2 cellular contexts compared by ENCODE assay signal in the genomic region with DNA sequence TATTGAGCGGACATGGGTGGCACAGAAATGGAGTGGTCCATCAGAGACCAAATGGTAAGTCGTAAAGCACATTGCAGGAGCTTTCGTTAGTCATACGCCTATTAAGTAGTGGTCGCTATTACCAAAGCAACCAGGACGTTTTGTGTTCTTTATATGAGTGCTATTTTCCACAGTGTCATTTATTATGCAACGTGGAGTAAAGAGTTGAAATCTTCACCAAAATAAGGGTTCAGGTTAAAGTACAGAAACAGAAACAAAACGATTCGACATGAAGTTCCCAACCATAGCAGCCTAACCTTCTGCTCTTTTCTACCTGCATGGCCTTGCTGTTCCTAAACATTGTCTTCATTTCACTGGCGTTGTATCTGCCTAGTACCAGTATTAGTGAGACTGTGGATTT.
TF ChIP-seq lines count a peak whose summit lies in the region.

No MANE protein-coding gene starts in this region.

TF ChIP-seq in WTC11, 78 proteins besides CTCF, POLR2A, EP300 and RAD21 (continues in another document):
- TF ChIP-seq, protein P1, sequence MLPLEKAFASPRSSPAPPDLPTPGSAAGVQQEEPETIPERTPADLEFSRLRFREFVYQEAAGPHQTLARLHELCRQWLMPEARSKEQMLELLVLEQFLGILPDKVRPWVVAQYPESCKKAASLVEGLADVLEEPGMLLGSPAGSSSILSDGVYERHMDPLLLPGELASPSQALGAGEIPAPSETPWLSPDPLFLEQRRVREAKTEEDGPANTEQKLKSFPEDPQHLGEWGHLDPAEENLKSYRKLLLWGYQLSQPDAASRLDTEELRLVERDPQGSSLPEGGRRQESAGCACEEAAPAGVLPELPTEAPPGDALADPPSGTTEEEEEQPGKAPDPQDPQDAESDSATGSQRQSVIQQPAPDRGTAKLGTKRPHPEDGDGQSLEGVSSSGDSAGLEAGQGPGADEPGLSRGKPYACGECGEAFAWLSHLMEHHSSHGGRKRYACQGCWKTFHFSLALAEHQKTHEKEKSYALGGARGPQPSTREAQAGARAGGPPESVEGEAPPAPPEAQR (CRISPR knock-in tag; IDR thresholded peaks at IDR 0.05): no peak
- TF ChIP-seq TEAD1 (CRISPR knock-in tag; IDR thresholded peaks at IDR 0.05): no peak
- TF ChIP-seq, protein P2, sequence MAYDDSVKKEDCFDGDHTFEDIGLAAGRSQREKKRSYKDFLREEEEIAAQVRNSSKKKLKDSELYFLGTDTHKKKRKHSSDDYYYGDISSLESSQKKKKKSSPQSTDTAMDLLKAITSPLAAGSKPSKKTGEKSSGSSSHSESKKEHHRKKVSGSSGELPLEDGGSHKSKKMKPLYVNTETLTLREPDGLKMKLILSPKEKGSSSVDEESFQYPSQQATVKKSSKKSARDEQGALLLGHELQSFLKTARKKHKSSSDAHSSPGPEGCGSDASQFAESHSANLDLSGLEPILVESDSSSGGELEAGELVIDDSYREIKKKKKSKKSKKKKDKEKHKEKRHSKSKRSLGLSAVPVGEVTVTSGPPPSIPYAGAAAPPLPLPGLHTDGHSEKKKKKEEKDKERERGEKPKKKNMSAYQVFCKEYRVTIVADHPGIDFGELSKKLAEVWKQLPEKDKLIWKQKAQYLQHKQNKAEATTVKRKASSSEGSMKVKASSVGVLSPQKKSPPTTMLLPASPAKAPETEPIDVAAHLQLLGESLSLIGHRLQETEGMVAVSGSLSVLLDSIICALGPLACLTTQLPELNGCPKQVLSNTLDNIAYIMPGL (CRISPR knock-in tag; IDR thresholded peaks at IDR 0.05): no peak
- TF ChIP-seq, protein P3, sequence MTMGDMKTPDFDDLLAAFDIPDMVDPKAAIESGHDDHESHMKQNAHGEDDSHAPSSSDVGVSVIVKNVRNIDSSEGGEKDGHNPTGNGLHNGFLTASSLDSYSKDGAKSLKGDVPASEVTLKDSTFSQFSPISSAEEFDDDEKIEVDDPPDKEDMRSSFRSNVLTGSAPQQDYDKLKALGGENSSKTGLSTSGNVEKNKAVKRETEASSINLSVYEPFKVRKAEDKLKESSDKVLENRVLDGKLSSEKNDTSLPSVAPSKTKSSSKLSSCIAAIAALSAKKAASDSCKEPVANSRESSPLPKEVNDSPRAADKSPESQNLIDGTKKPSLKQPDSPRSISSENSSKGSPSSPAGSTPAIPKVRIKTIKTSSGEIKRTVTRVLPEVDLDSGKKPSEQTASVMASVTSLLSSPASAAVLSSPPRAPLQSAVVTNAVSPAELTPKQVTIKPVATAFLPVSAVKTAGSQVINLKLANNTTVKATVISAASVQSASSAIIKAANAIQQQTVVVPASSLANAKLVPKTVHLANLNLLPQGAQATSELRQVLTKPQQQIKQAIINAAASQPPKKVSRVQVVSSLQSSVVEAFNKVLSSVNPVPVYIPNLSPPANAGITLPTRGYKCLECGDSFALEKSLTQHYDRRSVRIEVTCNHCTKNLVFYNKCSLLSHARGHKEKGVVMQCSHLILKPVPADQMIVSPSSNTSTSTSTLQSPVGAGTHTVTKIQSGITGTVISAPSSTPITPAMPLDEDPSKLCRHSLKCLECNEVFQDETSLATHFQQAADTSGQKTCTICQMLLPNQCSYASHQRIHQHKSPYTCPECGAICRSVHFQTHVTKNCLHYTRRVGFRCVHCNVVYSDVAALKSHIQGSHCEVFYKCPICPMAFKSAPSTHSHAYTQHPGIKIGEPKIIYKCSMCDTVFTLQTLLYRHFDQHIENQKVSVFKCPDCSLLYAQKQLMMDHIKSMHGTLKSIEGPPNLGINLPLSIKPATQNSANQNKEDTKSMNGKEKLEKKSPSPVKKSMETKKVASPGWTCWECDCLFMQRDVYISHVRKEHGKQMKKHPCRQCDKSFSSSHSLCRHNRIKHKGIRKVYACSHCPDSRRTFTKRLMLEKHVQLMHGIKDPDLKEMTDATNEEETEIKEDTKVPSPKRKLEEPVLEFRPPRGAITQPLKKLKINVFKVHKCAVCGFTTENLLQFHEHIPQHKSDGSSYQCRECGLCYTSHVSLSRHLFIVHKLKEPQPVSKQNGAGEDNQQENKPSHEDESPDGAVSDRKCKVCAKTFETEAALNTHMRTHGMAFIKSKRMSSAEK (CRISPR knock-in tag; IDR thresholded peaks at IDR 0.05; ENCODE audit: borderline replicate concordance): no peak
- TF ChIP-seq ZNF263 (CRISPR knock-in tag; IDR thresholded peaks at IDR 0.05; ENCODE audit: low read depth): no peak
- no peak for TF ChIP-seq ZNF121 (CRISPR knock-in tag; IDR thresholded peaks at IDR 0.05)
- no peak for TF ChIP-seq SOX15 (CRISPR knock-in tag; IDR thresholded peaks at IDR 0.05)
- TF ChIP-seq RORB (CRISPR knock-in tag; IDR thresholded peaks at IDR 0.05): no peak
- TF ChIP-seq, protein P4, sequence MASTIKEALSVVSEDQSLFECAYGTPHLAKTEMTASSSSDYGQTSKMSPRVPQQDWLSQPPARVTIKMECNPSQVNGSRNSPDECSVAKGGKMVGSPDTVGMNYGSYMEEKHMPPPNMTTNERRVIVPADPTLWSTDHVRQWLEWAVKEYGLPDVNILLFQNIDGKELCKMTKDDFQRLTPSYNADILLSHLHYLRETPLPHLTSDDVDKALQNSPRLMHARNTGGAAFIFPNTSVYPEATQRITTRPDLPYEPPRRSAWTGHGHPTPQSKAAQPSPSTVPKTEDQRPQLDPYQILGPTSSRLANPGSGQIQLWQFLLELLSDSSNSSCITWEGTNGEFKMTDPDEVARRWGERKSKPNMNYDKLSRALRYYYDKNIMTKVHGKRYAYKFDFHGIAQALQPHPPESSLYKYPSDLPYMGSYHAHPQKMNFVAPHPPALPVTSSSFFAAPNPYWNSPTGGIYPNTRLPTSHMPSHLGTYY (CRISPR knock-in tag; IDR thresholded peaks at IDR 0.05): no peak
- no peak for TF ChIP-seq SMAD3 (CRISPR knock-in tag; IDR thresholded peaks at IDR 0.05; ENCODE audit: borderline replicate concordance)
- no peak for TF ChIP-seq CREM (CRISPR knock-in tag; IDR thresholded peaks at IDR 0.05)
- TF ChIP-seq NFE2L1 (CRISPR knock-in tag; IDR thresholded peaks at IDR 0.05): no peak
- no peak for TF ChIP-seq ZNF416 (CRISPR knock-in tag; IDR thresholded peaks at IDR 0.05)
- TF ChIP-seq, protein P5, sequence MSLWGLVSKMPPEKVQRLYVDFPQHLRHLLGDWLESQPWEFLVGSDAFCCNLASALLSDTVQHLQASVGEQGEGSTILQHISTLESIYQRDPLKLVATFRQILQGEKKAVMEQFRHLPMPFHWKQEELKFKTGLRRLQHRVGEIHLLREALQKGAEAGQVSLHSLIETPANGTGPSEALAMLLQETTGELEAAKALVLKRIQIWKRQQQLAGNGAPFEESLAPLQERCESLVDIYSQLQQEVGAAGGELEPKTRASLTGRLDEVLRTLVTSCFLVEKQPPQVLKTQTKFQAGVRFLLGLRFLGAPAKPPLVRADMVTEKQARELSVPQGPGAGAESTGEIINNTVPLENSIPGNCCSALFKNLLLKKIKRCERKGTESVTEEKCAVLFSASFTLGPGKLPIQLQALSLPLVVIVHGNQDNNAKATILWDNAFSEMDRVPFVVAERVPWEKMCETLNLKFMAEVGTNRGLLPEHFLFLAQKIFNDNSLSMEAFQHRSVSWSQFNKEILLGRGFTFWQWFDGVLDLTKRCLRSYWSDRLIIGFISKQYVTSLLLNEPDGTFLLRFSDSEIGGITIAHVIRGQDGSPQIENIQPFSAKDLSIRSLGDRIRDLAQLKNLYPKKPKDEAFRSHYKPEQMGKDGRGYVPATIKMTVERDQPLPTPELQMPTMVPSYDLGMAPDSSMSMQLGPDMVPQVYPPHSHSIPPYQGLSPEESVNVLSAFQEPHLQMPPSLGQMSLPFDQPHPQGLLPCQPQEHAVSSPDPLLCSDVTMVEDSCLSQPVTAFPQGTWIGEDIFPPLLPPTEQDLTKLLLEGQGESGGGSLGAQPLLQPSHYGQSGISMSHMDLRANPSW (CRISPR knock-in tag; conservative IDR thresholded peaks at IDR 0.05; ENCODE audit: low read depth): no peak

TF ChIP-seq in HepG2, 621 proteins besides CTCF, POLR2A, EP300 and RAD21 (continued from another document):
- TF ChIP-seq, protein P6, sequence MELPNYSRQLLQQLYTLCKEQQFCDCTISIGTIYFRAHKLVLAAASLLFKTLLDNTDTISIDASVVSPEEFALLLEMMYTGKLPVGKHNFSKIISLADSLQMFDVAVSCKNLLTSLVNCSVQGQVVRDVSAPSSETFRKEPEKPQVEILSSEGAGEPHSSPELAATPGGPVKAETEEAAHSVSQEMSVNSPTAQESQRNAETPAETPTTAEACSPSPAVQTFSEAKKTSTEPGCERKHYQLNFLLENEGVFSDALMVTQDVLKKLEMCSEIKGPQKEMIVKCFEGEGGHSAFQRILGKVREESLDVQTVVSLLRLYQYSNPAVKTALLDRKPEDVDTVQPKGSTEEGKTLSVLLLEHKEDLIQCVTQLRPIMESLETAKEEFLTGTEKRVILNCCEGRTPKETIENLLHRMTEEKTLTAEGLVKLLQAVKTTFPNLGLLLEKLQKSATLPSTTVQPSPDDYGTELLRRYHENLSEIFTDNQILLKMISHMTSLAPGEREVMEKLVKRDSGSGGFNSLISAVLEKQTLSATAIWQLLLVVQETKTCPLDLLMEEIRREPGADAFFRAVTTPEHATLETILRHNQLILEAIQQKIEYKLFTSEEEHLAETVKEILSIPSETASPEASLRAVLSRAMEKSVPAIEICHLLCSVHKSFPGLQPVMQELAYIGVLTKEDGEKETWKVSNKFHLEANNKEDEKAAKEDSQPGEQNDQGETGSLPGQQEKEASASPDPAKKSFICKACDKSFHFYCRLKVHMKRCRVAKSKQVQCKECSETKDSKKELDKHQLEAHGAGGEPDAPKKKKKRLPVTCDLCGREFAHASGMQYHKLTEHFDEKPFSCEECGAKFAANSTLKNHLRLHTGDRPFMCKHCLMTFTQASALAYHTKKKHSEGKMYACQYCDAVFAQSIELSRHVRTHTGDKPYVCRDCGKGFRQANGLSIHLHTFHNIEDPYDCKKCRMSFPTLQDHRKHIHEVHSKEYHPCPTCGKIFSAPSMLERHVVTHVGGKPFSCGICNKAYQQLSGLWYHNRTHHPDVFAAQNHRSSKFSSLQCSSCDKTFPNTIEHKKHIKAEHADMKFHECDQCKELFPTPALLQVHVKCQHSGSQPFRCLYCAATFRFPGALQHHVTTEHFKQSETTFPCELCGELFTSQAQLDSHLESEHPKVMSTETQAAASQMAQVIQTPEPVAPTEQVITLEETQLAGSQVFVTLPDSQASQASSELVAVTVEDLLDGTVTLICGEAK (IDR thresholded peaks at IDR 0.05): no peak
- TF ChIP-seq, protein P6 (CRISPR knock-in tag; IDR thresholded peaks at IDR 0.05): no peak
- no peak for TF ChIP-seq HOXD1 (CRISPR knock-in tag; IDR thresholded peaks at IDR 0.05)
